Comparison of ENCODE assay signal across 1 cellular context in genomic region chr1:220732621-220733020, GRCh38.
TF ChIP-seq lines count a peak whose summit lies in the region.

No MANE protein-coding gene starts in this region.

TF ChIP-seq in WTC11, 78 proteins besides CTCF, POLR2A, EP300 and RAD21:
- TF ChIP-seq AR (CRISPR knock-in tag; IDR thresholded peaks at IDR 0.05) (no peak), IRF2 (CRISPR knock-in tag; IDR thresholded peaks at IDR 0.05; ENCODE audit: borderline replicate concordance, low read depth) (no peak), ARID4B (CRISPR knock-in tag; IDR thresholded peaks at IDR 0.05; ENCODE audit: borderline replicate concordance) (no peak), SMAD4 (CRISPR knock-in tag; IDR thresholded peaks at IDR 0.05) (no peak), SOX15 (CRISPR knock-in tag; IDR thresholded peaks at IDR 0.05) (no peak)
- TF ChIP-seq, protein P1, sequence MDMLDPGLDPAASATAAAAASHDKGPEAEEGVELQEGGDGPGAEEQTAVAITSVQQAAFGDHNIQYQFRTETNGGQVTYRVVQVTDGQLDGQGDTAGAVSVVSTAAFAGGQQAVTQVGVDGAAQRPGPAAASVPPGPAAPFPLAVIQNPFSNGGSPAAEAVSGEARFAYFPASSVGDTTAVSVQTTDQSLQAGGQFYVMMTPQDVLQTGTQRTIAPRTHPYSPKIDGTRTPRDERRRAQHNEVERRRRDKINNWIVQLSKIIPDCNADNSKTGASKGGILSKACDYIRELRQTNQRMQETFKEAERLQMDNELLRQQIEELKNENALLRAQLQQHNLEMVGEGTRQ (CRISPR knock-in tag; IDR thresholded peaks at IDR 0.05) = no peak
